19 cellular contexts compared by ENCODE assay signal in genomic region chr15:57231559-57231958, GRCh38.
A peak's percentile ranks its signal among the peaks of the same experiment; 100 is the strongest.
DNase-seq lines count a peak whose midpoint lies in the region; ATAC-seq, FAIRE-seq and TF ChIP-seq lines count a peak whose summit lies in the region.
"Had no signal": no experiment of that assay in that cellular context is flagged by ENCODE, and none has a peak within 500 bp of the region (broad histone marks: within the 10 kb centered on the region; RNA-seq: fewer than 3 reads in every experiment).

No MANE protein-coding gene starts in this region.

- H3K4me3 ChIP-seq in HEK293 (ENCODE audit: low read depth, low read length) (no peak overlapping the region), sigmoid colon (no peak overlapping the region)
- H3K4me3 ChIP-seq: BLaER1, GM12878, HAP-1 had no signal

- DNase-seq in NCI-H1417 treated with DMSO at 0.1 percent for 48 hours (lab: John Stamatoyannopoulos, UW) (peak; percentile 13), RCC 7860 (ENCODE audit: low spot score) (no peak), NCI-H2081 treated with DMSO at 0.1 percent for 48 hours (lab: John Stamatoyannopoulos, UW) (no peak), sigmoid colon (no peak)
- DNase-seq: CD4-positive, CD25-positive, alpha-beta regulatory T cell; CD8-positive, alpha-beta T cell; DMS 273 treated with DMSO at 0.1 percent for 48 hours; DMS79; EL; GDM1; GOT3 had no signal

- no peak for ATAC-seq in esophagus mucosa
- ATAC-seq: CD8-positive, alpha-beta T cell; GM12878 had no signal

- H3K4me1 ChIP-seq in HEK293 (ENCODE audit: control insufficient read depth, insufficient read depth, low read length): peaks cover 5% of the 10 kb centered on the region; the same call in 1 of the 2 replicates
- no peaks in the 10 kb centered on the region for H3K4me1 ChIP-seq in sigmoid colon

- H3K27ac ChIP-seq in HEK293 (ENCODE audit: extremely low read depth, low read depth, low read length) (no peak overlapping the region), sigmoid colon (no peak overlapping the region)
- H3K27ac ChIP-seq: BLaER1, C4-2B had no signal

- intact Hi-C loops in sigmoid colon (cut with DNase I): no loop called here

- no peak for TF ChIP-seq POLR2A in sigmoid colon (IDR thresholded peaks at IDR 0.05)

- 97 to 100% methylated on average over 1 of the region's 1 CpG for WGBS in sigmoid colon, 2 donors

- peak; percentile 23 for FAIRE-seq in RCC 7860 (lab: Jason Lieb, UNC)
- FAIRE-seq: D721Med, GM12878, H54 had no signal

- POLR2A ChIA-PET in HEK293 (lab: Yijun Ruan, JAX): no interaction called here

- H3K9me3 ChIP-seq in HEK293 (ENCODE audit: control insufficient read depth, insufficient read depth, low read depth, low read length) (no peaks in the 10 kb centered on the region), sigmoid colon (no peaks in the 10 kb centered on the region)
- H3K9me3 ChIP-seq: BLaER1, HAP-1 had no signal

- TF ChIP-seq EP300 in sigmoid colon (IDR thresholded peaks at IDR 0.05): no peak

- TF ChIP-seq CTCF in HEK293 (tag by site-specific recombination; IDR thresholded peaks at IDR 0.05) (no peak), sigmoid colon (IDR thresholded peaks at IDR 0.05) (no peak)

- no peaks in the 10 kb centered on the region for H3K27me3 ChIP-seq in sigmoid colon
- H3K27me3 ChIP-seq: BLaER1 had no signal

- H3K36me3 ChIP-seq in HEK293 (ENCODE audit: control insufficient read depth in 2 of 2, insufficient read depth in 1 of 2, low read length in 2 of 2): peaks cover 3 to 10% of the 10 kb centered on the region in 2 experiments; a peak in 2 of 3 replicates
- H3K36me3 ChIP-seq in sigmoid colon: peaks cover 0 to 37% (median 14%) of the 10 kb centered on the region in 4 donors

- CTCF ChIA-PET in HEK293 (lab: Yijun Ruan, JAX): interaction anchor here (0.6 to 0.8 kb wide), 3 partner anchors 27 to 774 kb away, joined by 3 to 5 read pairs (median 3); no protein-coding TSS in a partner anchor

TF ChIP-seq in HEK293, 187 proteins besides CTCF, POLR2A, EP300 and RAD21:
- TF ChIP-seq ZNF768 (tag by site-specific recombination; IDR thresholded peaks at IDR 0.05): no peak
- TF ChIP-seq, protein P1, sequence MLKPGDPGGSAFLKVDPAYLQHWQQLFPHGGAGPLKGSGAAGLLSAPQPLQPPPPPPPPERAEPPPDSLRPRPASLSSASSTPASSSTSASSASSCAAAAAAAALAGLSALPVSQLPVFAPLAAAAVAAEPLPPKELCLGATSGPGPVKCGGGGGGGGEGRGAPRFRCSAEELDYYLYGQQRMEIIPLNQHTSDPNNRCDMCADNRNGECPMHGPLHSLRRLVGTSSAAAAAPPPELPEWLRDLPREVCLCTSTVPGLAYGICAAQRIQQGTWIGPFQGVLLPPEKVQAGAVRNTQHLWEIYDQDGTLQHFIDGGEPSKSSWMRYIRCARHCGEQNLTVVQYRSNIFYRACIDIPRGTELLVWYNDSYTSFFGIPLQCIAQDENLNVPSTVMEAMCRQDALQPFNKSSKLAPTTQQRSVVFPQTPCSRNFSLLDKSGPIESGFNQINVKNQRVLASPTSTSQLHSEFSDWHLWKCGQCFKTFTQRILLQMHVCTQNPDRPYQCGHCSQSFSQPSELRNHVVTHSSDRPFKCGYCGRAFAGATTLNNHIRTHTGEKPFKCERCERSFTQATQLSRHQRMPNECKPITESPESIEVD (tag by site-specific recombination; IDR thresholded peaks at IDR 0.05): peak; percentile 48
TF ChIP-seq in HEK293: peak in this region for 1.
